Comparison of ENCODE assay signal across 1 cellular context in genomic region chr7:151242181-151243044, GRCh38.
TF ChIP-seq lines count a peak whose summit lies in the region.

No MANE protein-coding gene starts in this region.

TF ChIP-seq in HepG2, 621 proteins besides CTCF, POLR2A, EP300 and RAD21:
- 0 out of 2 replicates have a peak, but pooled peaks have one; percentile 33 for TF ChIP-seq POLR2G (IDR thresholded peaks at IDR 0.05; ENCODE audit: low read depth, low read length)
- TF ChIP-seq SP5 (CRISPR knock-in tag; IDR thresholded peaks at IDR 0.05; ENCODE audit: borderline replicate concordance, low read depth) = peak; percentile 32; the same call in 1 of the 2 replicates
- peak; percentile 83 for TF ChIP-seq CEBPB (IDR thresholded peaks at IDR 0.05; ENCODE audit: borderline replicate concordance, low read depth, low read length)
- peak; percentile 38 for TF ChIP-seq TEAD3 (CRISPR knock-in tag; optimal IDR thresholded peaks at IDR 0.05; ENCODE audit: borderline replicate concordance)
- TF ChIP-seq, protein P1, sequence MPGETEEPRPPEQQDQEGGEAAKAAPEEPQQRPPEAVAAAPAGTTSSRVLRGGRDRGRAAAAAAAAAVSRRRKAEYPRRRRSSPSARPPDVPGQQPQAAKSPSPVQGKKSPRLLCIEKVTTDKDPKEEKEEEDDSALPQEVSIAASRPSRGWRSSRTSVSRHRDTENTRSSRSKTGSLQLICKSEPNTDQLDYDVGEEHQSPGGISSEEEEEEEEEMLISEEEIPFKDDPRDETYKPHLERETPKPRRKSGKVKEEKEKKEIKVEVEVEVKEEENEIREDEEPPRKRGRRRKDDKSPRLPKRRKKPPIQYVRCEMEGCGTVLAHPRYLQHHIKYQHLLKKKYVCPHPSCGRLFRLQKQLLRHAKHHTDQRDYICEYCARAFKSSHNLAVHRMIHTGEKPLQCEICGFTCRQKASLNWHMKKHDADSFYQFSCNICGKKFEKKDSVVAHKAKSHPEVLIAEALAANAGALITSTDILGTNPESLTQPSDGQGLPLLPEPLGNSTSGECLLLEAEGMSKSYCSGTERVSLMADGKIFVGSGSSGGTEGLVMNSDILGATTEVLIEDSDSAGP (CRISPR knock-in tag; IDR thresholded peaks at IDR 0.05; ENCODE audit: borderline replicate concordance) = peak; percentile 29; the same call in 1 of the 2 replicates
- TF ChIP-seq HNF4G (IDR thresholded peaks at IDR 0.05; ENCODE audit: borderline replicate concordance, low read depth, low read length) = 0 out of 2 replicates have a peak, but pooled peaks have one; percentile 10
- no peak for TF ChIP-seq HNF4G (CRISPR knock-in tag; IDR thresholded peaks at IDR 0.05; ENCODE audit: borderline replicate concordance, low read depth)
- peak; percentile 77 for TF ChIP-seq CEBPG (CRISPR knock-in tag; IDR thresholded peaks at IDR 0.05)
- TF ChIP-seq HOXD1 (CRISPR knock-in tag; IDR thresholded peaks at IDR 0.05) = no peak
- peak; percentile 41; the same call in 1 of the 2 replicates for TF ChIP-seq HNF4A (CRISPR knock-in tag; IDR thresholded peaks at IDR 0.05)
- TF ChIP-seq MBNL3 (CRISPR knock-in tag; conservative IDR thresholded peaks at IDR 0.05) = no peak
- no peak for TF ChIP-seq ZNF432 (CRISPR knock-in tag; IDR thresholded peaks at IDR 0.05; ENCODE audit: borderline replicate concordance)
- TF ChIP-seq MAFG (CRISPR knock-in tag; IDR thresholded peaks at IDR 0.05) = no peak
- no peak for TF ChIP-seq HHEX (CRISPR knock-in tag; IDR thresholded peaks at IDR 0.05)
- TF ChIP-seq LCORL (IDR thresholded peaks at IDR 0.05) = no peak
- 0 out of 2 replicates have a peak, but pooled peaks have one; percentile 19 for TF ChIP-seq LCORL (CRISPR knock-in tag; IDR thresholded peaks at IDR 0.05)
- TF ChIP-seq ZNF7 (CRISPR knock-in tag; IDR thresholded peaks at IDR 0.05) = no peak
